ENCODE assay signal across 17 cellular contexts in genomic region chr15:40251455-40252140, GRCh38. TPM values are rescaled to one million over a fixed set of nuclear protein-coding genes. Genes with fewer than 3 reads are reported as not detected.
DNase-seq lines count a peak whose midpoint lies in the region; ATAC-seq, FAIRE-seq and TF ChIP-seq lines count a peak whose summit lies in the region.
"Had no signal": no experiment of that assay in that cellular context is flagged by ENCODE, and none has a peak within 500 bp of the region (broad histone marks: within the 10 kb centered on the region; RNA-seq: fewer than 3 reads in every experiment).

No MANE protein-coding gene starts in this region.

- H3K36me3 ChIP-seq in H1 (ENCODE audit: control insufficient read depth in 2 of 4, insufficient read depth in 4 of 4, low read length in 3 of 4) = no peaks in the 10 kb centered on the region
- no peaks in the 10 kb centered on the region for H3K36me3 ChIP-seq in upper lobe of right lung
- H3K36me3 ChIP-seq: ovary had no signal

- no peaks in the 10 kb centered on the region for H3K36me3 Mint-ChIP-seq in activated naive CD4-positive, alpha-beta T cell treated with anti-CD3 and anti-CD28 coated beads, Interleukin-2, amount 10 ng/mL, durations not matched to agents 7 days and 5 days
- no peaks in the 10 kb centered on the region for H3K36me3 Mint-ChIP-seq in memory B cell
- no peaks in the 10 kb centered on the region for H3K36me3 Mint-ChIP-seq in stimulated activated naive B cell treated with anti-CD40 and anti-IgM and Interleukin-4, amounts not matched to agents 10 μg/mL and 1 μg/mL and 100 μg/mL, for 72 hours

- no peaks in the 10 kb centered on the region for H3K9me3 Mint-ChIP-seq in activated naive CD4-positive, alpha-beta T cell treated with anti-CD3 and anti-CD28 coated beads, Interleukin-2, amount 10 ng/mL, durations not matched to agents 7 days and 5 days
- no peaks in the 10 kb centered on the region for H3K9me3 Mint-ChIP-seq in memory B cell
- H3K9me3 Mint-ChIP-seq in stimulated activated naive B cell treated with anti-CD40 and anti-IgM and Interleukin-4, amounts not matched to agents 10 μg/mL and 1 μg/mL and 100 μg/mL, for 72 hours = no peaks in the 10 kb centered on the region

- peak overlapping the region; percentile 87; the same call in 1 of the 2 replicates for H4K8ac ChIP-seq in H1 (ENCODE audit: extremely low read depth, insufficient read depth, low read length)

- no peak overlapping the region for H2BK20ac ChIP-seq in H1 (ENCODE audit: low read length)

- peak overlapping the region; percentile 31 for H3K4me3 Mint-ChIP-seq in activated naive CD4-positive, alpha-beta T cell treated with anti-CD3 and anti-CD28 coated beads, Interleukin-2, amount 10 ng/mL, durations not matched to agents 7 days and 5 days
- peak overlapping the region; percentile 40 for H3K4me3 Mint-ChIP-seq in memory B cell
- peak overlapping the region in 1 of 2 donors; percentile 43 for H3K4me3 Mint-ChIP-seq in stimulated activated naive B cell treated with anti-CD40 and anti-IgM and Interleukin-4, amounts not matched to agents 10 μg/mL and 1 μg/mL and 100 μg/mL, for 72 hours

- H3K27me3 ChIP-seq in H1 (replicated peaks in 1 of 4; ENCODE audit: control insufficient read depth in 3 of 4, extremely low read depth in 1 of 4, insufficient read depth in 3 of 4, low read length in 3 of 4) (peaks cover 11 to 41% (median 32%) of the 10 kb centered on the region in 4 experiments), upper lobe of right lung (peaks cover 19% of the 10 kb centered on the region)
- H3K27me3 ChIP-seq: ovary had no signal

- H3K9me3 ChIP-seq in H1 (ENCODE audit: insufficient read depth in 2 of 2, low read depth in 1 of 2, low read length in 1 of 2) = no peaks in the 10 kb centered on the region
- no peaks in the 10 kb centered on the region for H3K9me3 ChIP-seq in upper lobe of right lung
- H3K9me3 ChIP-seq: ovary had no signal

- POLR2A ChIA-PET in H1 (lab: Charles Lee; ENCODE audit: partially characterized antibody) = interaction anchor here (0.6 to 6.7 kb wide), 8 partner anchors 12 to 29 kb away, joined by 3 to 47 read pairs (median 4); partner anchors contain the start of gene PAK6

- H4K20me1 ChIP-seq in H1 (replicated peaks in 1 of 2; ENCODE audit: control insufficient read depth in 1 of 2, insufficient read depth in 2 of 2, low read length in 2 of 2) = no peaks in the 10 kb centered on the region

- FAIRE-seq in H1 (lab: Jason Lieb, UNC) = no peak
- FAIRE-seq: colon had no signal

- H2BK120ac ChIP-seq in H1 (replicated peaks; ENCODE audit: low read depth, low read length) = no peak overlapping the region

- intact Hi-C loops in upper lobe of right lung (cut with DNase I) = no loop called here

- DNase-seq in activated naive CD4-positive, alpha-beta T cell treated with anti-CD3 and anti-CD28 coated beads, Interleukin-2, amount 10 ng/mL, durations not matched to agents 7 days and 5 days = no peak
- DNase-seq in activated naive CD4-positive, alpha-beta T cell treated with Interleukin-2 at 50 U/mL for 16 hours = no peak
- DNase-seq in H1 (ENCODE audit: low read depth in 1 of 2, low spot score in 2 of 2) (no peak), memory B cell (ENCODE audit: low spot score in 2 of 2) (no peak), upper lobe of right lung (peak; percentile 37), NCI-H128 (lab: John Stamatoyannopoulos, UW; ENCODE audit: unreplicated experiment) (no peak)
- DNase-seq in stimulated activated naive B cell treated with anti-CD40 and anti-IgM and Interleukin-4, amounts not matched to agents 10 μg/mL and 1 μg/mL and 100 μg/mL, for 72 hours = no peak
- DNase-seq: ACHN; activated CD4-positive, alpha-beta T cell treated with anti-CD3 and anti-CD28 coated beads, Interleukin-2, amount 50 U/mL, for 4 hours; activated naive CD4-positive, alpha-beta T cell; NCI-H226 had no signal

- H2AK5ac ChIP-seq in H1 (ENCODE audit: low read depth, low read length) = no peak overlapping the region

- H2BK15ac ChIP-seq in H1 (ENCODE audit: low read length) = peak overlapping the region; percentile 61; the same call in 1 of the 2 replicates

- 93% methylated on average over 12 of the region's 12 CpGs; no CpG with 5 or more reads in 1 of the 2 experiments for WGBS in H1 (ENCODE audit: extremely low coverage in 1 of 2, insufficient coverage in 1 of 2, insufficient read length in 1 of 2, insufficient replicate concordance in 2 of 2, low coverage in 1 of 2, low lambda C conversion rate in 2 of 2, missing lambda C conversion rate in 1 of 2), 2 experiments

- no peak overlapping the region for H3K27ac ChIP-seq in H1 (ENCODE audit: low read depth, low read length)
- H3K27ac ChIP-seq in upper lobe of right lung = no peak overlapping the region
- H3K27ac ChIP-seq: ovary had no signal

- H4K91ac ChIP-seq in H1 (replicated peaks; ENCODE audit: insufficient read length, low read length) = no peak overlapping the region

- ATAC-seq in memory B cell (ENCODE audit: low read depth) = no peak
- ATAC-seq in upper lobe of right lung = no peak
- ATAC-seq in stimulated activated naive B cell treated with anti-CD40 and anti-IgM and Interleukin-4, amounts not matched to agents 10 μg/mL and 1 μg/mL and 100 μg/mL, for 72 hours (replicated peaks) = no peak
- ATAC-seq in HG02870 (IDR thresholded peaks at IDR 0.05; ENCODE audit: unreplicated experiment) = no peak

- peaks cover 0 to 10% (median 7%) of the 10 kb centered on the region in 4 experiments; a peak in 5 of 7 replicates for H3K4me1 ChIP-seq in H1 (replicated peaks in 1 of 4; ENCODE audit: control insufficient read depth in 3 of 4, insufficient read depth in 4 of 4, low read length in 3 of 4)
- peaks cover 9% of the 10 kb centered on the region for H3K4me1 ChIP-seq in upper lobe of right lung

- no peak overlapping the region for H3K4ac ChIP-seq in H1 (replicated peaks; ENCODE audit: insufficient read length, low read depth, low read length)

- no peaks in the 10 kb centered on the region; the same call in 1 of the 2 replicates for H3K79me1 ChIP-seq in H1 (ENCODE audit: low read depth, low read length)

- H3K9ac ChIP-seq in H1 (replicated peaks in 1 of 4; ENCODE audit: extremely low read depth in 1 of 4, low read depth in 3 of 4, low read length in 3 of 4) = no peak overlapping the region

- no peak overlapping the region for H3K14ac ChIP-seq in H1 (ENCODE audit: insufficient read length)

- H2BK12ac ChIP-seq in H1 (ENCODE audit: low read depth, low read length) = peak overlapping the region; percentile 50; the same call in 1 of the 2 replicates

- TF ChIP-seq CTCF in H1 (IDR thresholded peaks at IDR 0.05; ENCODE audit: control extremely low read depth in 1 of 3, insufficient read depth in 1 of 3, low read depth in 1 of 3, low read length in 3 of 3) (no peak), upper lobe of right lung (IDR thresholded peaks at IDR 0.05) (no peak)

- H3K23me2 ChIP-seq in H1 (ENCODE audit: low read depth, low read length) = peaks cover 7% of the 10 kb centered on the region; the same call in 1 of the 2 replicates

- no peak for TF ChIP-seq EP300 in H1 (IDR thresholded peaks at IDR 0.05; ENCODE audit: borderline replicate concordance in 1 of 2, low read depth in 2 of 2, low read length in 2 of 2)

- H3K4me3 ChIP-seq in H1 (ENCODE audit: extremely low read depth in 1 of 4, insufficient read depth in 2 of 4, low read depth in 3 of 4, low read length in 4 of 4) = peak overlapping the region in 1 of 4 experiments; percentile 71; a peak in 4 of 8 replicates
- peak overlapping the region; percentile 60 for H3K4me3 ChIP-seq in upper lobe of right lung

- H2BK5ac ChIP-seq in H1 (ENCODE audit: low read depth, low read length) = no peak overlapping the region

- TF ChIP-seq RAD21 in H1 (IDR thresholded peaks at IDR 0.05 in 1 of 2, conservative IDR thresholded peaks at IDR 0.05 in 1 of 2; ENCODE audit: low read depth in 2 of 2, low read length in 2 of 2) = no peak

- no peak overlapping the region for H3K18ac ChIP-seq in H1 (ENCODE audit: extremely low read depth, low read length)

- H2AFZ ChIP-seq in H1 (ENCODE audit: low read length) = peak overlapping the region; percentile 20; the same call in 1 of the 2 replicates

- H3K4me1 Mint-ChIP-seq in activated naive CD4-positive, alpha-beta T cell treated with anti-CD3 and anti-CD28 coated beads, Interleukin-2, amount 10 ng/mL, durations not matched to agents 7 days and 5 days = peaks cover 6% of the 10 kb centered on the region
- H3K4me1 Mint-ChIP-seq in memory B cell = peaks cover 11% of the 10 kb centered on the region
- H3K4me1 Mint-ChIP-seq in stimulated activated naive B cell treated with anti-CD40 and anti-IgM and Interleukin-4, amounts not matched to agents 10 μg/mL and 1 μg/mL and 100 μg/mL, for 72 hours = peaks cover 8 to 12% of the 10 kb centered on the region in 2 donors

- H3K4me2 ChIP-seq in H1 (ENCODE audit: insufficient read depth in 1 of 2, low read depth in 2 of 2, low read length in 2 of 2) = peak overlapping the region; percentile 70 to 93

- no peaks in the 10 kb centered on the region for H3K79me2 ChIP-seq in H1 (ENCODE audit: control insufficient read depth in 1 of 2, insufficient read depth in 2 of 2, low read length in 2 of 2)

- H3K27me3 Mint-ChIP-seq in activated naive CD4-positive, alpha-beta T cell treated with anti-CD3 and anti-CD28 coated beads, Interleukin-2, amount 10 ng/mL, durations not matched to agents 7 days and 5 days = peaks cover 84% of the 10 kb centered on the region
- H3K27me3 Mint-ChIP-seq in memory B cell = peaks cover 11% of the 10 kb centered on the region
- peaks cover 32 to 44% of the 10 kb centered on the region in 2 donors for H3K27me3 Mint-ChIP-seq in stimulated activated naive B cell treated with anti-CD40 and anti-IgM and Interleukin-4, amounts not matched to agents 10 μg/mL and 1 μg/mL and 100 μg/mL, for 72 hours

- no peak overlapping the region for H4K5ac ChIP-seq in H1 (ENCODE audit: insufficient read length, low read depth, low read length)

- no peak overlapping the region for H3K23ac ChIP-seq in H1 (ENCODE audit: insufficient read length)

- no peak overlapping the region for H3K56ac ChIP-seq in H1 (replicated peaks; ENCODE audit: insufficient read length, low read depth, low read length)

- CTCF ChIA-PET in activated naive CD4-positive, alpha-beta T cell treated with anti-CD3 and anti-CD28 coated beads, Interleukin-2, amount 10 ng/mL, durations not matched to agents 7 days and 5 days (lab: Charles Lee) = interaction anchor here (1.8 kb wide), 1 partner anchor 22 kb away, joined by 9 read pairs; no protein-coding TSS in a partner anchor
- CTCF ChIA-PET in H1 (lab: Charles Lee; ENCODE audit: partially characterized antibody) = interaction anchor here (1.4 to 46.3 kb wide), 4 partner anchors 11 to 34 kb away, joined by 3 to 1340 read pairs (median 22); partner anchors contain the start of gene PAK6

- H3K27ac Mint-ChIP-seq in activated naive CD4-positive, alpha-beta T cell treated with anti-CD3 and anti-CD28 coated beads, Interleukin-2, amount 10 ng/mL, durations not matched to agents 7 days and 5 days = no peak overlapping the region
- H3K27ac Mint-ChIP-seq in memory B cell = no peak overlapping the region
- H3K27ac Mint-ChIP-seq in stimulated activated naive B cell treated with anti-CD40 and anti-IgM and Interleukin-4, amounts not matched to agents 10 μg/mL and 1 μg/mL and 100 μg/mL, for 72 hours = no peak overlapping the region

- no peak for TF ChIP-seq POLR2A in H1 (IDR thresholded peaks at IDR 0.05; ENCODE audit: control extremely low read depth in 1 of 2, low read depth in 2 of 2, low read length in 2 of 2)

RNA-seq across cellular contexts. Expression of gene PAK6, which starts 12.7 kb away (rescaled TPM):
- total RNA-seq in H1 (2021; fragmentation: NEBNext Ultra II Directional; extraction: Animal tissue kit (Norgen Biotek cat#: 25700)) = 9.0 and 9.4 TPM in 2 replicates
- polyA plus RNA-seq in H1 (2011; rRNA removed) = 6.9 and 12.5 TPM in 2 replicates
- 7.0 TPM for polyA plus RNA-seq in H1 (2011; cell fraction: cytosol; rRNA removed)
- 12.6 TPM for polyA plus RNA-seq in H1 (2011; cell fraction: nucleus; rRNA removed)
- 5.8 to 9.4 TPM (median 8.1 TPM) in 4 replicates for polyA plus RNA-seq in H1 (2012, experiment 1 of 2)
- polyA plus RNA-seq in H1 (2012, experiment 2 of 2) = 7.9 TPM
- 6.6 TPM for polyA plus RNA-seq in H1 (2013, experiment 1 of 2)
- 5.3 TPM for polyA plus RNA-seq in H1 (2013, experiment 2 of 2)
- 4.6 and 6.3 TPM in 2 replicates for polyA minus RNA-seq in H1 (2011; rRNA and poly(A)+ RNA removed)
- polyA minus RNA-seq in H1 (2011; cell fraction: cytosol; rRNA and poly(A)+ RNA removed) = 8.0 TPM
- polyA minus RNA-seq in H1 (2011; cell fraction: nucleus; rRNA and poly(A)+ RNA removed) = 13.7 TPM
- total RNA-seq in upper lobe of right lung = 5.7 TPM

RNA-seq across cellular contexts. Expression of gene ANKRD63, which starts 31.3 kb away (rescaled TPM):
- 0.26 TPM in 1 of 2 replicates, not detected in the other for total RNA-seq in H1 (2021; fragmentation: NEBNext Ultra II Directional; extraction: Animal tissue kit (Norgen Biotek cat#: 25700))
- 0.16 and 0.18 TPM in 2 replicates for polyA plus RNA-seq in H1 (2011; rRNA removed)
- polyA plus RNA-seq in H1 (2011; cell fraction: cytosol; rRNA removed) = 0.22 TPM
- 0.94 TPM for polyA plus RNA-seq in H1 (2011; cell fraction: nucleus; rRNA removed)
- polyA plus RNA-seq in H1 (2012, experiment 1 of 2) = 0.16 to 0.21 TPM in 2 of 4 replicates, not detected in the others
- not detected for polyA plus RNA-seq in H1 (2012, experiment 2 of 2)
- polyA plus RNA-seq in H1 (2013, experiment 1 of 2) = not detected
- 0.04 TPM for polyA plus RNA-seq in H1 (2013, experiment 2 of 2)
- polyA minus RNA-seq in H1 (2011; rRNA and poly(A)+ RNA removed) = not detected in 2 replicates
- not detected for polyA minus RNA-seq in H1 (2011; cell fraction: cytosol; rRNA and poly(A)+ RNA removed)
- 2.1 TPM for polyA minus RNA-seq in H1 (2011; cell fraction: nucleus; rRNA and poly(A)+ RNA removed)
- total RNA-seq in upper lobe of right lung = not detected
- total RNA-seq: liver, OCI-LY7, urinary bladder had no signal
- polyA plus RNA-seq: liver, ovary, urinary bladder had no signal

RNA-seq across cellular contexts. Expression of gene PLCB2, which starts 56.1 kb away (rescaled TPM):
- total RNA-seq in H1 (2021; fragmentation: NEBNext Ultra II Directional; extraction: Animal tissue kit (Norgen Biotek cat#: 25700)) = 8.4 and 9.4 TPM in 2 replicates
- polyA plus RNA-seq in H1 (2011; rRNA removed) = 7.2 and 11.3 TPM in 2 replicates
- polyA plus RNA-seq in H1 (2011; cell fraction: cytosol; rRNA removed) = 10.7 TPM
- polyA plus RNA-seq in H1 (2011; cell fraction: nucleus; rRNA removed) = 30.4 TPM
- 4.1 to 10.7 TPM (median 7.5 TPM) in 4 replicates for polyA plus RNA-seq in H1 (2012, experiment 1 of 2)
- polyA plus RNA-seq in H1 (2012, experiment 2 of 2) = 4.1 TPM
- 7.0 TPM for polyA plus RNA-seq in H1 (2013, experiment 1 of 2)
- 7.6 TPM for polyA plus RNA-seq in H1 (2013, experiment 2 of 2)
- polyA minus RNA-seq in H1 (2011; rRNA and poly(A)+ RNA removed) = 6.1 and 6.2 TPM in 2 replicates
- 3.7 TPM for polyA minus RNA-seq in H1 (2011; cell fraction: cytosol; rRNA and poly(A)+ RNA removed)
- polyA minus RNA-seq in H1 (2011; cell fraction: nucleus; rRNA and poly(A)+ RNA removed) = 20.0 TPM
- 61.2 TPM for total RNA-seq in upper lobe of right lung
